Comparison of ENCODE assay signal across 8 cellular contexts in the genomic region with DNA sequence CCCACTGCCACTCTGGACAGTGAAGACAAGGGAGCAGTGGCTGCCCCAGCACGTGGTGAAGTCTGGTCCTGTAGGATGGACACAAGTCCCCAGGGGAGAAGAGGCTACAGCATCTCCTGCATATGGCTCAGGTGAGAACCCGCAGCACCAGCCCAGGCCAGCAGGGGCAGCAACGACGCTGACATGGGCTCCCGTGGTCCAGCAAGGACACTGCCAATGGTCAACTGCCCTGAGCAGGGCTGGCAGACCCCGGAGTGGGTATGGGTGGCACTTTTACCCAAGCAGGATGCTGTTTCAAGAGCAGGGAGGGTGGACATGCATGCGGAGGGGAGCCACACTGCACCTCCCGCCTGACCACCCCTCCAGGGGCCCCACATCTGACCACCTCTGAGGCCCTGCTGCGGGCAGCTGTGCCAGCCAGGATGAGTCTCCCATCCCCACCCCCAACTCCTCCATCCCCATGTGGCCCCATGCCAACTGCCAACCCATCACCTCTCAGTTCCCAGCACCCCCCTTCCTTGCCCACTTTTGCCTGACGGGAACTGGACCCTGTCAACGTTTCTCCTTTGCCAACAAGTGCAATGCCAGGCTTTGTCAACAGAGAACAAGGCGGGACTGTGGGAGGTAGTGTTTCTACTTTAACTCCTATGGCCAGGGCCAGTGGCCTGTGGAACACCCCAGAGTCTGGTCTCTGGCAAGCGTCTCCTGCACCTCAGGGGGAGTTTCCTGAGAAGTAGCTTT. TPM values are rescaled to one million over a fixed set of nuclear protein-coding genes. Genes with fewer than 3 reads are reported as not detected.
DNase-seq lines count a peak whose midpoint lies in the region; ATAC-seq and TF ChIP-seq lines count a peak whose summit lies in the region.

No MANE protein-coding gene starts in this region.

- H3K4me3 Mint-ChIP-seq in activated T-helper 2 cell treated with anti-CD3 and anti-CD28 coated beads, Interferon-gamma antibody, Interleukin-2, Interleukin-4, amounts not matched to agents 10 μg/mL and 5 μg/mL and 100 μg/mL, durations not matched to agents 14 hours and 24 hours and 36 hours (ENCODE audit: low read depth), result no peak overlapping the region

- H3K9me3 ChIP-seq in SK-N-SH (no peaks in the 10 kb centered on the region), esophagus squamous epithelium (no peaks in the 10 kb centered on the region), parathyroid adenoma (ENCODE audit: control insufficient read depth, low read length) (no peaks in the 10 kb centered on the region)

- H3K9ac ChIP-seq in SK-N-SH, result no peak overlapping the region
- H3K9ac ChIP-seq in parathyroid adenoma, result no peak overlapping the region

- POLR2A ChIA-PET in SK-N-SH (lab: Yijun Ruan, JAX), result interaction anchor here (1.3 to 2.8 kb wide), 2 partner anchors 184 to 187 kb away, joined by 5 to 35 read pairs; a partner anchor contains a TSS

- TF ChIP-seq POLR2A in esophagus squamous epithelium (IDR thresholded peaks at IDR 0.05), result no peak

- no peaks in the 10 kb centered on the region for H3K9me2 ChIP-seq in SK-N-SH

- no peaks in the 10 kb centered on the region for H3K27me3 Mint-ChIP-seq in activated T-helper 2 cell treated with anti-CD3 and anti-CD28 coated beads, Interferon-gamma antibody, Interleukin-2, Interleukin-4, amounts not matched to agents 10 μg/mL and 5 μg/mL and 100 μg/mL, durations not matched to agents 14 hours and 24 hours and 36 hours (ENCODE audit: low read depth)

- TF ChIP-seq CTCF in SK-N-SH (IDR thresholded peaks at IDR 0.05) (peak; percentile 38), esophagus squamous epithelium (IDR thresholded peaks at IDR 0.05) (peak in 4 of 6 experiments; percentile 15 to 54 (median 30)), parathyroid adenoma (IDR thresholded peaks at IDR 0.05) (peak; percentile 19)

- no peak for TF ChIP-seq EP300 in SK-N-SH (IDR thresholded peaks at IDR 0.05; ENCODE audit: borderline replicate concordance in 1 of 2, low read depth in 1 of 2, low read length in 1 of 2)

- H2AFZ ChIP-seq in SK-N-SH (ENCODE audit: low read depth) (no peak overlapping the region), parathyroid adenoma (no peak overlapping the region)

- no peaks in the 10 kb centered on the region for H3K27me3 ChIP-seq in SK-N-SH (ENCODE audit: insufficient read depth)
- no peaks in the 10 kb centered on the region for H3K27me3 ChIP-seq in esophagus squamous epithelium
- no peaks in the 10 kb centered on the region for H3K27me3 ChIP-seq in parathyroid adenoma (ENCODE audit: control insufficient read depth, insufficient read depth, low read length)

- H3K4me2 ChIP-seq in SK-N-SH, result no peak overlapping the region
- no peak overlapping the region for H3K4me2 ChIP-seq in parathyroid adenoma (ENCODE audit: low read length)

- H3K79me2 ChIP-seq in SK-N-SH (ENCODE audit: insufficient read depth) (no peaks in the 10 kb centered on the region), parathyroid adenoma (no peaks in the 10 kb centered on the region)

- 0 out of 2 replicates have a peak, but pooled peaks have one; percentile 21 for TF ChIP-seq RAD21 in SK-N-SH (IDR thresholded peaks at IDR 0.05; ENCODE audit: low read length)

- no peak overlapping the region for H3K27ac Mint-ChIP-seq in activated T-helper 2 cell treated with anti-CD3 and anti-CD28 coated beads, Interferon-gamma antibody, Interleukin-2, Interleukin-4, amounts not matched to agents 10 μg/mL and 5 μg/mL and 100 μg/mL, durations not matched to agents 14 hours and 24 hours and 36 hours

- H3K27ac ChIP-seq in SK-N-SH (ENCODE audit: low read depth in 2 of 2, low read length in 1 of 2), result no peak overlapping the region
- H3K27ac ChIP-seq in esophagus squamous epithelium, result no peak overlapping the region
- H3K27ac ChIP-seq in parathyroid adenoma, result no peak overlapping the region

- no peak for ATAC-seq in GM18907 (IDR thresholded peaks at IDR 0.05; ENCODE audit: unreplicated experiment)

- no peaks in the 10 kb centered on the region for H4K20me1 ChIP-seq in SK-N-SH (ENCODE audit: insufficient read depth)

- 93% methylated on average over 3 of the region's 13 CpGs for WGBS in SK-N-SH (ENCODE audit: low lambda C conversion rate)
- 63 to 82% methylated on average over 2 to 7 of the region's 13 CpGs for WGBS in esophagus squamous epithelium, 2 donors

- no peaks in the 10 kb centered on the region for H3K9me3 Mint-ChIP-seq in activated T-helper 2 cell treated with anti-CD3 and anti-CD28 coated beads, Interferon-gamma antibody, Interleukin-2, Interleukin-4, amounts not matched to agents 10 μg/mL and 5 μg/mL and 100 μg/mL, durations not matched to agents 14 hours and 24 hours and 36 hours

- no peaks in the 10 kb centered on the region for H3F3A ChIP-seq in SK-N-SH (replicated peaks; ENCODE audit: insufficient read depth)

- H3K36me3 Mint-ChIP-seq in activated T-helper 2 cell treated with anti-CD3 and anti-CD28 coated beads, Interferon-gamma antibody, Interleukin-2, Interleukin-4, amounts not matched to agents 10 μg/mL and 5 μg/mL and 100 μg/mL, durations not matched to agents 14 hours and 24 hours and 36 hours (ENCODE audit: low read depth), result no peaks in the 10 kb centered on the region

- intact Hi-C loops in esophagus squamous epithelium (cut with DNase I), result no loop called here
- intact Hi-C loops in activated T-helper 2 cell treated with anti-CD3 and anti-CD28 coated beads, Interferon-gamma antibody, Interleukin-2, Interleukin-4, amounts not matched to agents 10 μg/mL and 5 μg/mL and 100 μg/mL, durations not matched to agents 14 hours and 24 hours and 36 hours (cut with micrococcal nuclease), result loop anchor here (1.0 to 10.0 kb wide), 2 partner anchors 88 to 183 kb away; no protein-coding TSS in a partner anchor

- no peaks in the 10 kb centered on the region for H3K4me1 Mint-ChIP-seq in activated T-helper 2 cell treated with anti-CD3 and anti-CD28 coated beads, Interferon-gamma antibody, Interleukin-2, Interleukin-4, amounts not matched to agents 10 μg/mL and 5 μg/mL and 100 μg/mL, durations not matched to agents 14 hours and 24 hours and 36 hours (ENCODE audit: low read depth)

- H3K4me3 ChIP-seq in SK-N-SH (ENCODE audit: low read depth in 2 of 2, low read length in 1 of 2) (no peak overlapping the region), esophagus squamous epithelium (no peak overlapping the region), parathyroid adenoma (ENCODE audit: low read depth, low read length) (no peak overlapping the region)

- H3K4me1 ChIP-seq in SK-N-SH (ENCODE audit: control insufficient read depth in 1 of 2, insufficient read depth in 2 of 2, low read depth in 1 of 2, low read length in 1 of 2) (peaks cover 0 to 6% of the 10 kb centered on the region in 2 experiments; a peak in 1 of 4 replicates), esophagus squamous epithelium (peaks cover 0 to 15% (median 9%) of the 10 kb centered on the region in 3 donors), parathyroid adenoma (no peaks in the 10 kb centered on the region)

- peak; percentile 24 for DNase-seq in stimulated activated CD4-positive, alpha-beta T cell treated with anti-CD3 and anti-CD28 coated beads, Interleukin-12 subunit alpha, Interleukin-12 subunit beta, amount 100 ng/mL, for 4 hours
- no peak for DNase-seq in stimulated activated CD4-positive, alpha-beta T cell treated with anti-CD3 and anti-CD28 coated beads, Interleukin-4, amount 100 ng/mL, for 24 hours
- DNase-seq in SK-N-SH (peak; percentile 87), esophagus squamous epithelium (lab: John Stamatoyannopoulos, UW) (no peak), NCI-H1436 treated with DMSO at 0.1 percent for 48 hours (lab: John Stamatoyannopoulos, UW) (no peak)
- DNase-seq in activated T-helper 2 cell treated with anti-CD3 and anti-CD28 coated beads, Interferon-gamma antibody, Interleukin-2, Interleukin-4, amounts not matched to agents 10 μg/mL and 5 μg/mL and 100 μg/mL, durations not matched to agents 14 hours and 24 hours and 36 hours (ENCODE audit: low spot score), result no peak

- CTCF ChIA-PET in SK-N-SH (lab: Yijun Ruan, JAX), result interaction anchor here (0.7 to 10.7 kb wide), 35 partner anchors 8 to 261 kb away, joined by 3 to 292 read pairs (median 8); a partner anchor contains a TSS

- H3K36me3 ChIP-seq in SK-N-SH (replicated peaks in 1 of 2; ENCODE audit: control insufficient read depth in 1 of 2, insufficient read depth in 2 of 2, low read length in 1 of 2) (peaks cover 0 to 12% of the 10 kb centered on the region in 2 experiments), esophagus squamous epithelium (peaks cover 0 to 14% (median 0%) of the 10 kb centered on the region in 3 donors), parathyroid adenoma (ENCODE audit: control insufficient read depth, insufficient read depth, low read length) (no peaks in the 10 kb centered on the region)

TF ChIP-seq in SK-N-SH, 30 proteins besides CTCF, POLR2A, EP300 and RAD21:
- no peak for TF ChIP-seq RCOR1 (IDR thresholded peaks at IDR 0.05; ENCODE audit: low read length)
TF ChIP-seq in SK-N-SH: peak in this region for 0.

RNA-seq across cellular contexts. Expression of a gene that starts 8.6 kb away (rescaled TPM):
- polyA plus RNA-seq in SK-N-SH (2012; rRNA removed), result 13.7 and 16.3 TPM in 2 replicates
- 9.6 and 10.3 TPM in 2 replicates for polyA plus RNA-seq in SK-N-SH (2012; cell fraction: cytosol; rRNA removed)
- 35.5 and 38.1 TPM in 2 replicates for polyA plus RNA-seq in SK-N-SH (2012; cell fraction: nucleus; rRNA removed)
- total RNA-seq in esophagus squamous epithelium, result 10 to 100 TPM in 1 of 4 donors, 1 to 10 TPM in 3; 6.7 to 10.8 (median 7.0) TPM
- total RNA-seq in activated T-helper 2 cell treated with anti-CD3 and anti-CD28 coated beads, Interferon-gamma antibody, Interleukin-2, Interleukin-4, amounts not matched to agents 10 μg/mL and 5 μg/mL and 100 μg/mL, durations not matched to agents 14 hours and 24 hours and 36 hours, result 7.5 and 8.0 TPM in 2 replicates

RNA-seq across cellular contexts. Expression of a gene that starts 8.8 kb away (rescaled TPM):
- polyA plus RNA-seq in SK-N-SH (2012; rRNA removed), result 181 and 189 TPM in 2 replicates
- polyA plus RNA-seq in SK-N-SH (2012; cell fraction: cytosol; rRNA removed), result 176 and 236 TPM in 2 replicates
- 214 and 301 TPM in 2 replicates for polyA plus RNA-seq in SK-N-SH (2012; cell fraction: nucleus; rRNA removed)
- total RNA-seq in esophagus squamous epithelium, result 100 to 1,000 TPM in 1 of 4 donors, 10 to 100 TPM in 3; 63.3 to 136 (median 75.7) TPM
- 142 and 144 TPM in 2 replicates for total RNA-seq in activated T-helper 2 cell treated with anti-CD3 and anti-CD28 coated beads, Interferon-gamma antibody, Interleukin-2, Interleukin-4, amounts not matched to agents 10 μg/mL and 5 μg/mL and 100 μg/mL, durations not matched to agents 14 hours and 24 hours and 36 hours

RNA-seq across cellular contexts. Expression of a gene that starts 29.6 kb away (rescaled TPM):
- polyA plus RNA-seq in SK-N-SH (2012; rRNA removed), result 25.7 and 28.6 TPM in 2 replicates
- 15.1 and 21.5 TPM in 2 replicates for polyA plus RNA-seq in SK-N-SH (2012; cell fraction: cytosol; rRNA removed)
- 36.3 and 37.8 TPM in 2 replicates for polyA plus RNA-seq in SK-N-SH (2012; cell fraction: nucleus; rRNA removed)
- total RNA-seq in esophagus squamous epithelium, result 10 to 100 TPM; 23.2 to 33.2 (median 27.2) TPM
- 17.6 and 18.2 TPM in 2 replicates for total RNA-seq in activated T-helper 2 cell treated with anti-CD3 and anti-CD28 coated beads, Interferon-gamma antibody, Interleukin-2, Interleukin-4, amounts not matched to agents 10 μg/mL and 5 μg/mL and 100 μg/mL, durations not matched to agents 14 hours and 24 hours and 36 hours

Comparison
In these comparisons a context has a peak if more than half of its experiments do, and no peak if none do; other contexts are left out.
1. DNase-seq: peak in stimulated activated CD4-positive, alpha-beta T cell treated with anti-CD3 and anti-CD28 coated beads, Interleukin-12 subunit alpha, Interleukin-12 subunit beta, amount 100 ng/mL, for 4 hours (single experiment) and SK-N-SH (single experiment); none in stimulated activated CD4-positive, alpha-beta T cell treated with anti-CD3 and anti-CD28 coated beads, Interleukin-4, amount 100 ng/mL, for 24 hours (single experiment), esophagus squamous epithelium (single experiment), NCI-H1436 treated with DMSO at 0.1 percent for 48 hours (single experiment) and activated T-helper 2 cell treated with anti-CD3 and anti-CD28 coated beads, Interferon-gamma antibody, Interleukin-2, Interleukin-4, amounts not matched to agents 10 μg/mL and 5 μg/mL and 100 μg/mL, durations not matched to agents 14 hours and 24 hours and 36 hours (single experiment).
2. Peak in every context shown above with its lines, with median percentiles within 50 percentile points of each other: CTCF ChIP-seq.